In the genomic region with DNA sequence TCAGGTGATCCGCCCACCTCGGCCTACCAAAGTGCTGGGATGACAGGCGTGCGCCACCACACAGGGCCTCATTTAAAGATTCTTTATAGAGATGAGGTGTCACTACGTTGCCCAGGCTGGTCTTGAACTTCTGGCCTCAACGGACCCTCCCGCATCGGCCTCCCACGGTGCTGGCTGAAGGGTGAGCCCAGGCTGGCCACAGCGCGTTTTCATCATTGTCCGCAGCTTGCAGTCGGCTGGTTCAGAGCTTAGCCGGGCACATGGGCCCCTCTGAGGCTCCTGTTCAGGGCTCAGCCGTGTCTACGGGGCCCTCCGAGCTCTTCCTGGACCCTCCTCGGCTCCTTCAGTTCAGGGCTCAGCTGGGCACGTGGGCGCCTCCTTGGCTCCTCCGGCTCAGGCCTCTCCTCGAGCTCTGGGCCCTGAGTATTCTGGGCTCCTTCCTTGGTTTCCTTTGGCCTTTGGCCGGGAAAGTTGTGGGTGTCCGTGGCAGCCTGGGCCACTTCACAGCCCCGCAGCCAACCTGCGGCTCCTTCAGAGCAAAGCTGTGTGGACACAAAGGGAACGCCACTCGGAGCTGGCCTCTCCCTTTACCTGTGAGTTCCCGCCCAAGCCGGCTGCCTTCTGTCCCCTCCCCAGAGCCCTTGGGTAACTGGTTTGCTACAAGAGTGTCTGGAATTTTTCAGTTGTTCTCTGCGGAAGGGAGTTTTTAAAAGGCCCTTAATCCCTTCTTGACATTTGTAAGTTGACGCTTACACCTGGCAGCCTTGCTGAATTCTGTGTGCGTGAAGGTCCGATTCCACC, we compare ENCODE assay signal across 20 cellular contexts. TPM values are rescaled to one million over a fixed set of nuclear protein-coding genes. Genes with fewer than 3 reads are reported as not detected.
DNase-seq lines count a peak whose midpoint lies in the region; ATAC-seq, FAIRE-seq and TF ChIP-seq lines count a peak whose summit lies in the region.
"Had no signal": no experiment of that assay in that cellular context is flagged by ENCODE, and none has a peak within 500 bp of the region (broad histone marks: within the 10 kb centered on the region; RNA-seq: fewer than 3 reads in every experiment).

No MANE protein-coding gene starts in this region.

- in situ Hi-C loops in HepG2 (cut with HindIII; ENCODE audit: extremely low pct_ligation_motif_present, low pct_unique_long_range_greater_than_20kb): no loop called here

- peak overlapping the region; percentile 47 for H2BK120ac ChIP-seq in trophoblast cell (ENCODE audit: insufficient read depth, low read length, poor library complexity)

- intact Hi-C loops in HCT116 (cut with micrococcal nuclease) (no loop called here), HepG2 (cut with micrococcal nuclease; ENCODE audit: unreplicated experiment) (no loop called here)

- no peaks in the 10 kb centered on the region for H3K9me2 ChIP-seq in HCT116 (ENCODE audit: insufficient read depth)

- WGBS in trophoblast cell (ENCODE audit: extremely low coverage, insufficient coverage, insufficient read length): no CpG with 5 or more reads among the region's 34 CpGs
- 61% methylated on average over 25 of the region's 34 CpGs for WGBS in HepG2 (ENCODE audit: low lambda C conversion rate)

- peaks cover 3% of the 10 kb centered on the region for H3K79me1 ChIP-seq in trophoblast cell (ENCODE audit: low read length)

- peak overlapping the region; percentile 95; the same call in 1 of the 2 replicates for H3K9ac ChIP-seq in HCT116 (ENCODE audit: low read length)
- no peak overlapping the region for H3K9ac ChIP-seq in trophoblast cell (ENCODE audit: low read length)
- H3K9ac ChIP-seq in HepG2 (ENCODE audit: insufficient read depth, low read depth, low read length): no peak overlapping the region

- peak overlapping the region; percentile 53 for H4K91ac ChIP-seq in trophoblast cell (ENCODE audit: low read depth, low read length)

- H3K4me3 ChIP-seq in HCT116 (replicated peaks in 1 of 2; ENCODE audit: low read depth in 1 of 2, low read length in 2 of 2): no peak overlapping the region
- no peak overlapping the region for H3K4me3 ChIP-seq in trophoblast cell (ENCODE audit: low read depth, low read length)
- no peak overlapping the region for H3K4me3 ChIP-seq in HepG2 (replicated peaks in 1 of 3; ENCODE audit: insufficient read depth in 1 of 3, low read depth in 2 of 3, low read length in 3 of 3)
- H3K4me3 ChIP-seq: dorsolateral prefrontal cortex, heart right ventricle had no signal

- peak overlapping the region; percentile 23 for H2BK12ac ChIP-seq in trophoblast cell (ENCODE audit: low read length)

- H3K36me3 ChIP-seq in HCT116 (ENCODE audit: control insufficient read depth in 1 of 2, insufficient read depth in 2 of 2, low read length in 2 of 2) (no peaks in the 10 kb centered on the region; a peak in 1 of 4 replicates), trophoblast cell (ENCODE audit: control insufficient read depth in 1 of 2, insufficient read depth in 2 of 2, low read length in 2 of 2) (no peaks in the 10 kb centered on the region), HepG2 (replicated peaks in 1 of 2; ENCODE audit: control insufficient read depth in 1 of 2, insufficient read depth in 2 of 2, low read length in 2 of 2) (no peaks in the 10 kb centered on the region)
- H3K36me3 ChIP-seq: heart right ventricle had no signal

- RAD21 ChIA-PET in HCT116 (lab: Charles Lee; ENCODE audit: low non-redundant PET in 1 of 2, low total read pairs in 2 of 2, uncharacterized antibody in 2 of 2, unreplicated experiment in 2 of 2): no interaction called here

- H4K8ac ChIP-seq in trophoblast cell (ENCODE audit: low read depth, low read length): peak overlapping the region; percentile 30

- peak overlapping the region; percentile 99 for H3K4me2 ChIP-seq in HCT116 (ENCODE audit: low read length)
- no peak overlapping the region for H3K4me2 ChIP-seq in trophoblast cell (ENCODE audit: low read length)
- no peak overlapping the region for H3K4me2 ChIP-seq in HepG2 (ENCODE audit: low read depth, low read length)

- H3K79me2 ChIP-seq in HCT116 (ENCODE audit: insufficient read depth, low read length) (peaks cover 26% of the 10 kb centered on the region), trophoblast cell (ENCODE audit: control insufficient read depth, insufficient read depth, low read length, poor library complexity) (no peaks in the 10 kb centered on the region), HepG2 (ENCODE audit: insufficient read depth, low read length) (no peaks in the 10 kb centered on the region)

- CTCF ChIA-PET in HCT116 (lab: Charles Lee) (interaction anchor here (2.9 kb wide), 1 partner anchor 39 kb away, joined by 11 read pairs; a partner anchor contains a TSS), HepG2 (lab: Yijun Ruan, JAX; ENCODE audit: low intra/inter-chr PET ratio, low total read pairs) (no interaction called here)

- H3K27ac ChIP-seq in HCT116 (ENCODE audit: low read depth, low read length): peak overlapping the region; percentile 97
- peak overlapping the region; percentile 27 for H3K27ac ChIP-seq in epithelial cell of prostate
- peak overlapping the region; percentile 11 for H3K27ac ChIP-seq in trophoblast cell (ENCODE audit: low read depth, low read length)
- no peak overlapping the region for H3K27ac ChIP-seq in HepG2 (ENCODE audit: extremely low read length, insufficient read depth, low read length)
- H3K27ac ChIP-seq: dorsolateral prefrontal cortex, heart right ventricle had no signal

- H3K4ac ChIP-seq in trophoblast cell (ENCODE audit: low read depth, low read length): no peak overlapping the region

- no peak overlapping the region for H3K23ac ChIP-seq in trophoblast cell (ENCODE audit: low read length)

- TF ChIP-seq CTCF in HCT116 (IDR thresholded peaks at IDR 0.05 in 2 of 3, conservative IDR thresholded peaks at IDR 0.05 in 1 of 3; ENCODE audit: borderline replicate concordance in 1 of 3, insufficient read depth in 1 of 3, low read depth in 2 of 3, low read length in 2 of 3) (no peak), HepG2 (CRISPR knock-in tag; IDR thresholded peaks at IDR 0.05) (no peak)

- FAIRE-seq in HepG2 (lab: Jason Lieb, UNC): no peak
- FAIRE-seq: GM12892, islet of Langerhans had no signal

- DNase-seq in HCT116 (ENCODE audit: low read depth, low spot score): no peak
- no peak for DNase-seq in epithelial cell of prostate (ENCODE audit: low read depth, low spot score)
- DNase-seq in trophoblast cell: peak in 1 of 2 donors; percentile 18
- no peak for DNase-seq in HepG2 (ENCODE audit: low spot score)
- DNase-seq: activated CD4-positive, alpha-beta T cell treated with anti-CD3 and anti-CD28 coated beads, Interleukin-2, amount 50 U/mL, for 48 hours; activated T-cell treated with anti-CD3 and anti-CD28 coated beads, Interleukin-2, amount 50 U/mL, for 4 hours; AML-193; COR-L47; dorsolateral prefrontal cortex; GF-D8; heart right ventricle; KBM-7; NCI-H1092 treated with DMSO at 0.1 percent for 48 hours; stimulated activated CD4-positive, alpha-beta T cell treated with anti-CD3 and anti-CD28 coated beads, Interleukin-1b, Interleukin-23, amount 100 ng/mL, for 48 hours; SW 1271 had no signal

- no peak overlapping the region for H3K18ac ChIP-seq in trophoblast cell (ENCODE audit: low read length)

- TF ChIP-seq RAD21 in HCT116 (IDR thresholded peaks at IDR 0.05; ENCODE audit: low read depth) (no peak), HepG2 (CRISPR knock-in tag; IDR thresholded peaks at IDR 0.05) (no peak)

- H2AK5ac ChIP-seq in trophoblast cell (ENCODE audit: low read length): peak overlapping the region; percentile 35

- BruUV-seq in HCT116 (replicated peaks; lab: Mats Ljungman, UMichigan) (TSS peak; percentile 66), HepG2 (replicated peaks; lab: Mats Ljungman, UMichigan) (no TSS peak)

- H4K12ac ChIP-seq in trophoblast cell (ENCODE audit: low read depth, low read length): peak overlapping the region; percentile 6

- TF ChIP-seq EP300 in HepG2 (IDR thresholded peaks at IDR 0.05; ENCODE audit: low read depth in 2 of 2, low read length in 2 of 2) (no peak), HepG2 (CRISPR knock-in tag; IDR thresholded peaks at IDR 0.05; ENCODE audit: borderline replicate concordance) (no peak)

- no peak for TF ChIP-seq POLR2A in HCT116 (IDR thresholded peaks at IDR 0.05; ENCODE audit: borderline replicate concordance, extremely low read depth, insufficient read depth, insufficient read length)
- no peak for TF ChIP-seq POLR2A in HepG2 (IDR thresholded peaks at IDR 0.05; ENCODE audit: insufficient read depth in 1 of 2, low read depth in 2 of 2, low read length in 2 of 2)

- H3K27me3 ChIP-seq in HCT116 (ENCODE audit: insufficient read depth, low read length) (no peaks in the 10 kb centered on the region), trophoblast cell (ENCODE audit: insufficient read depth, low read length) (no peaks in the 10 kb centered on the region), HepG2 (ENCODE audit: control insufficient read depth in 1 of 2, insufficient read depth in 2 of 2, low read length in 2 of 2) (peaks cover 3 to 18% of the 10 kb centered on the region in 2 experiments; a peak in 4 of 5 replicates)
- H3K27me3 ChIP-seq: dorsolateral prefrontal cortex had no signal

- no peak overlapping the region for H2AFZ ChIP-seq in HCT116 (ENCODE audit: low read depth, low read length, poor library complexity, severe bottlenecking)
- H2AFZ ChIP-seq in trophoblast cell (ENCODE audit: insufficient read depth, low read length, poor library complexity): peak overlapping the region; percentile 66
- H2AFZ ChIP-seq in HepG2 (ENCODE audit: low read length): no peak overlapping the region

- no peak overlapping the region for H2BK5ac ChIP-seq in trophoblast cell (ENCODE audit: low read depth, low read length, poor library complexity)

- no peaks in the 10 kb centered on the region for H4K20me1 ChIP-seq in HCT116 (ENCODE audit: insufficient read depth)
- no peaks in the 10 kb centered on the region for H4K20me1 ChIP-seq in HepG2 (ENCODE audit: insufficient read depth, low read length)

- H3K4me1 ChIP-seq in HCT116 (ENCODE audit: control insufficient read depth in 1 of 2, insufficient read depth in 2 of 2, low read length in 2 of 2): peaks cover 40 to 55% of the 10 kb centered on the region in 2 experiments
- H3K4me1 ChIP-seq in trophoblast cell (ENCODE audit: control insufficient read depth in 1 of 2, insufficient read depth in 2 of 2, low read length in 2 of 2): peaks cover 12% of the 10 kb centered on the region in 2 experiments
- peaks cover 32% of the 10 kb centered on the region for H3K4me1 ChIP-seq in HepG2 (ENCODE audit: insufficient read depth, low read length)

- peaks cover 0 to 7% of the 10 kb centered on the region in 2 experiments; a peak in 1 of 4 replicates for H3K9me3 ChIP-seq in HCT116 (ENCODE audit: control insufficient read depth in 1 of 2, insufficient read depth in 1 of 2, low read depth in 1 of 2, low read length in 2 of 2)
- H3K9me3 ChIP-seq in trophoblast cell (ENCODE audit: insufficient read depth, low read depth, low read length): peaks cover 5% of the 10 kb centered on the region
- H3K9me3 ChIP-seq in HepG2 (ENCODE audit: low read length): no peaks in the 10 kb centered on the region
- H3K9me3 ChIP-seq: heart right ventricle had no signal

- no peak for ATAC-seq in HCT116
- ATAC-seq in HepG2: no peak
- no peak for ATAC-seq in HG02885 (IDR thresholded peaks at IDR 0.05; ENCODE audit: poor library complexity, unreplicated experiment)
- ATAC-seq: activated T-cell treated with anti-CD3 and anti-CD28 coated beads, Interleukin-2, amount 50 U/mL, for 4 hours; heart right ventricle; sciatic nerve had no signal

- H3K14ac ChIP-seq in trophoblast cell (ENCODE audit: low read length): peak overlapping the region; percentile 21

- POLR2A ChIA-PET in HCT116 (lab: Charles Lee) (interaction anchor here (0.7 kb wide), 2 partner anchors 33 to 58 kb away, joined by 3 to 4 read pairs; a partner anchor contains a TSS), HepG2 (lab: Yijun Ruan, JAX) (interaction anchor here (1.2 kb wide), 1 partner anchor 29 kb away, joined by 4 read pairs; a partner anchor contains a TSS)

RNA-seq across cellular contexts. Expression of a gene that starts 1.2 kb away (rescaled TPM):
- 40.9 TPM for total RNA-seq in HCT116 (2021; ENCODE audit: unreplicated experiment)
- 76.1 and 104 TPM in 2 replicates for polyA plus RNA-seq in HCT116 (2012)
- polyA plus RNA-seq in trophoblast cell (2013): 0.16 and 0.17 TPM in 2 replicates
- 0.72 and 2.0 TPM in 2 replicates for total RNA-seq in HepG2 (2016; rRNA removed; fragmentation: Illumina TruSeq; extraction: Trizol)
- total RNA-seq in HepG2 (2016; cell fraction: cytosol; rRNA removed; fragmentation: Illumina TruSeq; extraction: Trizol; ENCODE audit: low read depth): 0.30 TPM in 1 of 2 replicates, not detected in the other
- 1.2 and 2.1 TPM in 2 replicates for total RNA-seq in HepG2 (2016; cell fraction: insoluble cytoplasmic fraction; rRNA removed; fragmentation: Illumina TruSeq; extraction: Trizol)
- 0.31 and 0.38 TPM in 2 replicates for total RNA-seq in HepG2 (2016; cell fraction: membrane; rRNA removed; fragmentation: Illumina TruSeq; extraction: Trizol)
- total RNA-seq in HepG2 (2016; cell fraction: nucleus; rRNA removed; fragmentation: Illumina TruSeq; extraction: Trizol): 1.1 and 2.5 TPM in 2 replicates
- 2.3 and 3.0 TPM in 2 replicates for polyA plus RNA-seq in HepG2 (2011; rRNA removed)
- 1.1 and 1.5 TPM in 2 replicates for polyA plus RNA-seq in HepG2 (2011; cell fraction: cytosol; rRNA removed)
- 3.7 and 5.0 TPM in 2 replicates for polyA plus RNA-seq in HepG2 (2011; cell fraction: nucleus; rRNA removed)
- 3.0 and 3.9 TPM in 2 replicates for polyA plus RNA-seq in HepG2 (2012)
- 0.34 and 0.49 TPM in 2 replicates for polyA plus RNA-seq in HepG2 (2016; cell fraction: cytosol; fragmentation: Illumina TruSeq; extraction: Trizol; ENCODE audit: low read depth)
- polyA plus RNA-seq in HepG2 (2016; cell fraction: insoluble cytoplasmic fraction; fragmentation: Illumina TruSeq; extraction: Trizol; ENCODE audit: low read depth): 0.61 and 0.67 TPM in 2 replicates
- polyA plus RNA-seq in HepG2 (2016; cell fraction: membrane; fragmentation: Illumina TruSeq; extraction: Trizol; ENCODE audit: low read depth): 0.44 and 0.46 TPM in 2 replicates
- 3.3 and 3.5 TPM in 2 replicates for polyA plus RNA-seq in HepG2 (2016; cell fraction: nucleus; fragmentation: Illumina TruSeq; extraction: Trizol; ENCODE audit: insufficient read depth, low read depth)
- polyA minus RNA-seq in HepG2 (2011; rRNA and poly(A)+ RNA removed; ENCODE audit: low replicate concordance): 1.2 and 15.6 TPM in 2 replicates
- polyA minus RNA-seq in HepG2 (2011; cell fraction: cytosol; rRNA and poly(A)+ RNA removed): 0.79 and 1.8 TPM in 2 replicates
- polyA minus RNA-seq in HepG2 (2011; cell fraction: nucleus; rRNA and poly(A)+ RNA removed): 0.87 and 1.0 TPM in 2 replicates
- total RNA-seq: fibroblast of lung had no signal
- polyA plus RNA-seq: fibroblast of lung had no signal

RNA-seq across cellular contexts. Expression of a gene that starts 18.5 kb away (rescaled TPM):
- total RNA-seq in HCT116 (2021; ENCODE audit: unreplicated experiment): 32.8 TPM
- polyA plus RNA-seq in HCT116 (2012): 17.5 and 18.0 TPM in 2 replicates
- 16.6 and 16.8 TPM in 2 replicates for polyA plus RNA-seq in trophoblast cell (2013)
- 16.9 and 21.7 TPM in 2 replicates for total RNA-seq in HepG2 (2016; rRNA removed; fragmentation: Illumina TruSeq; extraction: Trizol)
- 7.0 and 7.4 TPM in 2 replicates for total RNA-seq in HepG2 (2016; cell fraction: cytosol; rRNA removed; fragmentation: Illumina TruSeq; extraction: Trizol; ENCODE audit: low read depth)
- total RNA-seq in HepG2 (2016; cell fraction: insoluble cytoplasmic fraction; rRNA removed; fragmentation: Illumina TruSeq; extraction: Trizol): 15.6 and 20.7 TPM in 2 replicates
- 5.7 and 7.5 TPM in 2 replicates for total RNA-seq in HepG2 (2016; cell fraction: membrane; rRNA removed; fragmentation: Illumina TruSeq; extraction: Trizol)
- 14.7 and 17.4 TPM in 2 replicates for total RNA-seq in HepG2 (2016; cell fraction: nucleus; rRNA removed; fragmentation: Illumina TruSeq; extraction: Trizol)
- 25.0 and 25.2 TPM in 2 replicates for polyA plus RNA-seq in HepG2 (2011; rRNA removed)
- 10.2 and 14.3 TPM in 2 replicates for polyA plus RNA-seq in HepG2 (2011; cell fraction: cytosol; rRNA removed)
- 96.0 and 123 TPM in 2 replicates for polyA plus RNA-seq in HepG2 (2011; cell fraction: nucleus; rRNA removed)
- polyA plus RNA-seq in HepG2 (2012): 12.1 and 17.0 TPM in 2 replicates
- polyA plus RNA-seq in HepG2 (2016; cell fraction: cytosol; fragmentation: Illumina TruSeq; extraction: Trizol; ENCODE audit: low read depth): 1.3 and 1.4 TPM in 2 replicates
- polyA plus RNA-seq in HepG2 (2016; cell fraction: insoluble cytoplasmic fraction; fragmentation: Illumina TruSeq; extraction: Trizol; ENCODE audit: low read depth): 14.0 TPM in 2 replicates
- polyA plus RNA-seq in HepG2 (2016; cell fraction: membrane; fragmentation: Illumina TruSeq; extraction: Trizol; ENCODE audit: low read depth): 3.2 and 3.5 TPM in 2 replicates
- 31.2 and 33.5 TPM in 2 replicates for polyA plus RNA-seq in HepG2 (2016; cell fraction: nucleus; fragmentation: Illumina TruSeq; extraction: Trizol; ENCODE audit: insufficient read depth, low read depth)
- 29.7 and 30.3 TPM in 2 replicates for polyA minus RNA-seq in HepG2 (2011; rRNA and poly(A)+ RNA removed; ENCODE audit: low replicate concordance)
- polyA minus RNA-seq in HepG2 (2011; cell fraction: cytosol; rRNA and poly(A)+ RNA removed): 6.2 and 6.9 TPM in 2 replicates
- 44.2 and 47.5 TPM in 2 replicates for polyA minus RNA-seq in HepG2 (2011; cell fraction: nucleus; rRNA and poly(A)+ RNA removed)

RNA-seq across cellular contexts. Expression of a gene that starts 28.9 kb away (rescaled TPM):
- total RNA-seq in HCT116 (2021; ENCODE audit: unreplicated experiment): 59.9 TPM
- 40.7 and 45.9 TPM in 2 replicates for polyA plus RNA-seq in HCT116 (2012)
- polyA plus RNA-seq in trophoblast cell (2013): 28.7 TPM in 2 replicates
- total RNA-seq in HepG2 (2016; rRNA removed; fragmentation: Illumina TruSeq; extraction: Trizol): 22.4 and 26.2 TPM in 2 replicates
- total RNA-seq in HepG2 (2016; cell fraction: cytosol; rRNA removed; fragmentation: Illumina TruSeq; extraction: Trizol; ENCODE audit: low read depth): 18.7 and 21.8 TPM in 2 replicates
- 20.2 and 24.6 TPM in 2 replicates for total RNA-seq in HepG2 (2016; cell fraction: insoluble cytoplasmic fraction; rRNA removed; fragmentation: Illumina TruSeq; extraction: Trizol)
- 34.6 and 36.7 TPM in 2 replicates for total RNA-seq in HepG2 (2016; cell fraction: membrane; rRNA removed; fragmentation: Illumina TruSeq; extraction: Trizol)
- 13.4 and 16.9 TPM in 2 replicates for total RNA-seq in HepG2 (2016; cell fraction: nucleus; rRNA removed; fragmentation: Illumina TruSeq; extraction: Trizol)
- 13.1 and 15.9 TPM in 2 replicates for polyA plus RNA-seq in HepG2 (2011; rRNA removed)
- polyA plus RNA-seq in HepG2 (2011; cell fraction: cytosol; rRNA removed): 11.8 and 20.0 TPM in 2 replicates
- 47.0 and 47.2 TPM in 2 replicates for polyA plus RNA-seq in HepG2 (2011; cell fraction: nucleus; rRNA removed)
- polyA plus RNA-seq in HepG2 (2012): 6.9 and 11.4 TPM in 2 replicates
- 23.0 and 24.2 TPM in 2 replicates for polyA plus RNA-seq in HepG2 (2016; cell fraction: cytosol; fragmentation: Illumina TruSeq; extraction: Trizol; ENCODE audit: low read depth)
- 22.5 and 24.4 TPM in 2 replicates for polyA plus RNA-seq in HepG2 (2016; cell fraction: insoluble cytoplasmic fraction; fragmentation: Illumina TruSeq; extraction: Trizol; ENCODE audit: low read depth)
- 32.9 and 33.9 TPM in 2 replicates for polyA plus RNA-seq in HepG2 (2016; cell fraction: membrane; fragmentation: Illumina TruSeq; extraction: Trizol; ENCODE audit: low read depth)
- polyA plus RNA-seq in HepG2 (2016; cell fraction: nucleus; fragmentation: Illumina TruSeq; extraction: Trizol; ENCODE audit: insufficient read depth, low read depth): 29.7 and 35.5 TPM in 2 replicates
- 20.0 and 21.5 TPM in 2 replicates for polyA minus RNA-seq in HepG2 (2011; rRNA and poly(A)+ RNA removed; ENCODE audit: low replicate concordance)
- 9.3 and 9.6 TPM in 2 replicates for polyA minus RNA-seq in HepG2 (2011; cell fraction: cytosol; rRNA and poly(A)+ RNA removed)
- 8.9 and 13.2 TPM in 2 replicates for polyA minus RNA-seq in HepG2 (2011; cell fraction: nucleus; rRNA and poly(A)+ RNA removed)

RNA-seq across cellular contexts. Expression of a gene that starts 29.1 kb away (rescaled TPM):
- total RNA-seq in HCT116 (2021; ENCODE audit: unreplicated experiment): 145 TPM
- 83.7 and 86.5 TPM in 2 replicates for polyA plus RNA-seq in HCT116 (2012)
- polyA plus RNA-seq in trophoblast cell (2013): 63.1 and 65.0 TPM in 2 replicates
- total RNA-seq in HepG2 (2016; rRNA removed; fragmentation: Illumina TruSeq; extraction: Trizol): 8.8 and 22.9 TPM in 2 replicates
- 14.2 and 15.9 TPM in 2 replicates for total RNA-seq in HepG2 (2016; cell fraction: cytosol; rRNA removed; fragmentation: Illumina TruSeq; extraction: Trizol; ENCODE audit: low read depth)
- 7.3 and 24.5 TPM in 2 replicates for total RNA-seq in HepG2 (2016; cell fraction: insoluble cytoplasmic fraction; rRNA removed; fragmentation: Illumina TruSeq; extraction: Trizol)
- 5.5 and 6.8 TPM in 2 replicates for total RNA-seq in HepG2 (2016; cell fraction: membrane; rRNA removed; fragmentation: Illumina TruSeq; extraction: Trizol)
- total RNA-seq in HepG2 (2016; cell fraction: nucleus; rRNA removed; fragmentation: Illumina TruSeq; extraction: Trizol): 26.2 and 31.2 TPM in 2 replicates
- polyA plus RNA-seq in HepG2 (2011; rRNA removed): 7.3 and 8.6 TPM in 2 replicates
- 2.5 and 6.5 TPM in 2 replicates for polyA plus RNA-seq in HepG2 (2011; cell fraction: cytosol; rRNA removed)
- 145 and 298 TPM in 2 replicates for polyA plus RNA-seq in HepG2 (2011; cell fraction: nucleus; rRNA removed)
- 6.6 and 11.8 TPM in 2 replicates for polyA plus RNA-seq in HepG2 (2012)
- 2.3 and 2.5 TPM in 2 replicates for polyA plus RNA-seq in HepG2 (2016; cell fraction: cytosol; fragmentation: Illumina TruSeq; extraction: Trizol; ENCODE audit: low read depth)
- 6.8 and 7.7 TPM in 2 replicates for polyA plus RNA-seq in HepG2 (2016; cell fraction: insoluble cytoplasmic fraction; fragmentation: Illumina TruSeq; extraction: Trizol; ENCODE audit: low read depth)
- polyA plus RNA-seq in HepG2 (2016; cell fraction: membrane; fragmentation: Illumina TruSeq; extraction: Trizol; ENCODE audit: low read depth): 3.5 and 4.5 TPM in 2 replicates
- 103 and 115 TPM in 2 replicates for polyA plus RNA-seq in HepG2 (2016; cell fraction: nucleus; fragmentation: Illumina TruSeq; extraction: Trizol; ENCODE audit: insufficient read depth, low read depth)
- 8.2 and 13.0 TPM in 2 replicates for polyA minus RNA-seq in HepG2 (2011; rRNA and poly(A)+ RNA removed; ENCODE audit: low replicate concordance)
- polyA minus RNA-seq in HepG2 (2011; cell fraction: cytosol; rRNA and poly(A)+ RNA removed): 2.4 and 3.9 TPM in 2 replicates
- 7.5 and 12.4 TPM in 2 replicates for polyA minus RNA-seq in HepG2 (2011; cell fraction: nucleus; rRNA and poly(A)+ RNA removed)

RNA-seq across cellular contexts. Expression of a gene that starts 32.4 kb away (rescaled TPM):
- 74.8 TPM for total RNA-seq in HCT116 (2021; ENCODE audit: unreplicated experiment)
- polyA plus RNA-seq in HCT116 (2012): 56.8 and 61.7 TPM in 2 replicates
- polyA plus RNA-seq in trophoblast cell (2013): 1.9 and 2.3 TPM in 2 replicates
- total RNA-seq in HepG2 (2016; rRNA removed; fragmentation: Illumina TruSeq; extraction: Trizol): 3.4 and 4.7 TPM in 2 replicates
- 2.0 and 3.1 TPM in 2 replicates for total RNA-seq in HepG2 (2016; cell fraction: cytosol; rRNA removed; fragmentation: Illumina TruSeq; extraction: Trizol; ENCODE audit: low read depth)
- total RNA-seq in HepG2 (2016; cell fraction: insoluble cytoplasmic fraction; rRNA removed; fragmentation: Illumina TruSeq; extraction: Trizol): 3.0 and 4.0 TPM in 2 replicates
- 2.4 and 3.1 TPM in 2 replicates for total RNA-seq in HepG2 (2016; cell fraction: membrane; rRNA removed; fragmentation: Illumina TruSeq; extraction: Trizol)
- total RNA-seq in HepG2 (2016; cell fraction: nucleus; rRNA removed; fragmentation: Illumina TruSeq; extraction: Trizol): 2.0 and 3.3 TPM in 2 replicates
- 8.4 and 12.7 TPM in 2 replicates for polyA plus RNA-seq in HepG2 (2011; rRNA removed)
- 5.6 and 13.2 TPM in 2 replicates for polyA plus RNA-seq in HepG2 (2011; cell fraction: cytosol; rRNA removed)
- 160 and 166 TPM in 2 replicates for polyA plus RNA-seq in HepG2 (2011; cell fraction: nucleus; rRNA removed)
- polyA plus RNA-seq in HepG2 (2012): 2.9 and 5.9 TPM in 2 replicates
- 1.6 and 3.1 TPM in 2 replicates for polyA plus RNA-seq in HepG2 (2016; cell fraction: cytosol; fragmentation: Illumina TruSeq; extraction: Trizol; ENCODE audit: low read depth)
- polyA plus RNA-seq in HepG2 (2016; cell fraction: insoluble cytoplasmic fraction; fragmentation: Illumina TruSeq; extraction: Trizol; ENCODE audit: low read depth): 3.2 and 3.5 TPM in 2 replicates
- 1.8 and 2.5 TPM in 2 replicates for polyA plus RNA-seq in HepG2 (2016; cell fraction: membrane; fragmentation: Illumina TruSeq; extraction: Trizol; ENCODE audit: low read depth)
- 9.9 and 13.3 TPM in 2 replicates for polyA plus RNA-seq in HepG2 (2016; cell fraction: nucleus; fragmentation: Illumina TruSeq; extraction: Trizol; ENCODE audit: insufficient read depth, low read depth)
- 6.6 and 10.5 TPM in 2 replicates for polyA minus RNA-seq in HepG2 (2011; rRNA and poly(A)+ RNA removed; ENCODE audit: low replicate concordance)
- 3.3 and 4.7 TPM in 2 replicates for polyA minus RNA-seq in HepG2 (2011; cell fraction: cytosol; rRNA and poly(A)+ RNA removed)
- 3.4 and 7.1 TPM in 2 replicates for polyA minus RNA-seq in HepG2 (2011; cell fraction: nucleus; rRNA and poly(A)+ RNA removed)

Comparison
In these comparisons a context has a peak if more than half of its experiments do, and no peak if none do; other contexts are left out.
1. RNA of a gene that starts 1.2 kb away (total RNA-seq): 40.9 TPM in HCT116 (single experiment); 0.30 to 2.5 TPM in HepG2; every median in the first group is over 10 times any median in the second.